ENCODE assay signal across 8 cellular contexts in genomic region chr3:37174532-37175126, GRCh38. TPM values are rescaled to one million over a fixed set of nuclear protein-coding genes. Genes with fewer than 3 reads are reported as not detected.
DNase-seq lines count a peak whose midpoint lies in the region; ATAC-seq, FAIRE-seq and TF ChIP-seq lines count a peak whose summit lies in the region.

A gene with protein sequence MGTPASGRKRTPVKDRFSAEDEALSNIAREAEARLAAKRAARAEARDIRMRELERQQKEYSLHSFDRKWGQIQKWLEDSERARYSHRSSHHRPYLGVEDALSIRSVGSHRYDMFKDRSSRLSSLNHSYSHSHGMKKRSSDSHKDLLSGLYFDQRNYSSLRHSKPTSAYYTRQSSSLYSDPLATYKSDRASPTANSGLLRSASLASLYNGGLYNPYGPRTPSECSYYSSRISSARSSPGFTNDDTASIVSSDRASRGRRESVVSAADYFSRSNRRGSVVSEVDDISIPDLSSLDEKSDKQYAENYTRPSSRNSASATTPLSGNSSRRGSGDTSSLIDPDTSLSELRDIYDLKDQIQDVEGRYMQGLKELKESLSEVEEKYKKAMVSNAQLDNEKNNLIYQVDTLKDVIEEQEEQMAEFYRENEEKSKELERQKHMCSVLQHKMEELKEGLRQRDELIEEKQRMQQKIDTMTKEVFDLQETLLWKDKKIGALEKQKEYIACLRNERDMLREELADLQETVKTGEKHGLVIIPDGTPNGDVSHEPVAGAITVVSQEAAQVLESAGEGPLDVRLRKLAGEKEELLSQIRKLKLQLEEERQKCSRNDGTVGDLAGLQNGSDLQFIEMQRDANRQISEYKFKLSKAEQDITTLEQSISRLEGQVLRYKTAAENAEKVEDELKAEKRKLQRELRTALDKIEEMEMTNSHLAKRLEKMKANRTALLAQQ (minus strand): TSS chr3:37174582. CDS start chr3:37148983, 25,599 bp downstream.

- DNase-seq in BE2C (no peak), GM19239 (ENCODE audit: insufficient read length, low spot score) (no peak), NB4 (ENCODE audit: low read depth) (peak; percentile 22), bronchial epithelial cell (ENCODE audit: low read depth) (peak; percentile 92), kidney tubule cell (ENCODE audit: low spot score) (peak; percentile 88), NCI-H1105 (lab: John Stamatoyannopoulos, UW) (no peak), activated gamma-delta T cell (lab: John Stamatoyannopoulos, UW) (no peak)
- peak in 1 of 2 donors; percentile 26 for DNase-seq in stimulated activated naive CD8-positive, alpha-beta T cell treated with anti-CD3 and anti-CD28 coated beads, Interleukin-15, amount 100 ng/mL, for 72 hours

- H3K27me3 ChIP-seq in BE2C (no peaks in the 10 kb centered on the region), bronchial epithelial cell (ENCODE audit: control insufficient read depth, insufficient read depth, low read length) (no peaks in the 10 kb centered on the region)

- H3K27ac Mint-ChIP-seq in stimulated activated naive CD8-positive, alpha-beta T cell treated with anti-CD3 and anti-CD28 coated beads, Interleukin-15, amount 100 ng/mL, for 72 hours, result peak within 1 kb of the TSS; percentile 57 to 93

- H3K4me1 Mint-ChIP-seq in stimulated activated naive CD8-positive, alpha-beta T cell treated with anti-CD3 and anti-CD28 coated beads, Interleukin-15, amount 100 ng/mL, for 72 hours, result peaks cover 64% of the 10 kb centered on the region

- peak within 1 kb of the TSS; percentile 84 for H3K4me3 ChIP-seq in BE2C (ENCODE audit: low read depth, low read length)
- H3K4me3 ChIP-seq in NB4 (ENCODE audit: low read depth, low read length), result peak within 1 kb of the TSS; percentile 77
- H3K4me3 ChIP-seq in bronchial epithelial cell (ENCODE audit: low read depth, low read length), result peak within 1 kb of the TSS; percentile 95

- peak; percentile 72 for ATAC-seq in stimulated activated naive CD8-positive, alpha-beta T cell treated with anti-CD3 and anti-CD28 coated beads, Interleukin-15, amount 100 ng/mL, for 72 hours

- peak; percentile 68 for FAIRE-seq in GM19239 (lab: Jason Lieb, UNC)
- FAIRE-seq in bronchial epithelial cell (lab: Jason Lieb, UNC), result no peak

- no peak for TF ChIP-seq CTCF in BE2C (IDR thresholded peaks at IDR 0.05; ENCODE audit: low read depth, low read length)
- TF ChIP-seq CTCF in NB4 (IDR thresholded peaks at IDR 0.05; ENCODE audit: low read depth, low read length), result no peak
- no peak for TF ChIP-seq CTCF in bronchial epithelial cell (IDR thresholded peaks at IDR 0.05; ENCODE audit: insufficient read depth, low read length, severe bottlenecking)

- H3K9me3 ChIP-seq in BE2C, result no peaks in the 10 kb centered on the region

- H3K27me3 Mint-ChIP-seq in stimulated activated naive CD8-positive, alpha-beta T cell treated with anti-CD3 and anti-CD28 coated beads, Interleukin-15, amount 100 ng/mL, for 72 hours, result no peaks in the 10 kb centered on the region

- TF ChIP-seq POLR2A in NB4 (IDR thresholded peaks at IDR 0.05; ENCODE audit: extremely low read depth, insufficient read length), result no peak

- H3K4me1 ChIP-seq in BE2C, result no peaks in the 10 kb centered on the region; the same call in 1 of the 2 replicates

- no peaks in the 10 kb centered on the region for H3K9me3 Mint-ChIP-seq in stimulated activated naive CD8-positive, alpha-beta T cell treated with anti-CD3 and anti-CD28 coated beads, Interleukin-15, amount 100 ng/mL, for 72 hours

- peak within 1 kb of the TSS; percentile 82 to 94 for H3K4me3 Mint-ChIP-seq in stimulated activated naive CD8-positive, alpha-beta T cell treated with anti-CD3 and anti-CD28 coated beads, Interleukin-15, amount 100 ng/mL, for 72 hours

- H3K36me3 ChIP-seq in BE2C (no peaks in the 10 kb centered on the region), bronchial epithelial cell (ENCODE audit: control insufficient read depth, insufficient read depth, low read length) (peaks cover 5% of the 10 kb centered on the region)

RNA-seq across cellular contexts. Expression of the gene that starts here (rescaled TPM):
- 9.3 TPM for polyA plus RNA-seq in BE2C (2012; ENCODE audit: insufficient read depth, insufficient read length, low read depth)
- 67.7 and 113 TPM in 2 replicates for total RNA-seq in bronchial epithelial cell

Comparison
In these comparisons a context has a peak if more than half of its experiments do, and no peak if none do; other contexts are left out.
1. DNase-seq: peak in NB4 (single experiment), bronchial epithelial cell (single experiment) and kidney tubule cell (single experiment); none in BE2C (single experiment), GM19239 (single experiment), NCI-H1105 (single experiment) and activated gamma-delta T cell (single experiment).
2. Peak in every context shown above with its lines, with median percentiles within 50 percentile points of each other: H3K4me3 ChIP-seq.